1 cellular context compared by ENCODE assay signal in genomic region chr19:8501547-8501946, GRCh38.
TF ChIP-seq lines count a peak whose summit lies in the region.

No MANE protein-coding gene starts in this region.

TF ChIP-seq in GM23338, 12 proteins besides CTCF, POLR2A, EP300 and RAD21:
- TF ChIP-seq JUNB (IDR thresholded peaks at IDR 0.05; ENCODE audit: unreplicated experiment), result no peak
- no peak for TF ChIP-seq REST (IDR thresholded peaks at IDR 0.05; ENCODE audit: unreplicated experiment)
- TF ChIP-seq EZH2phosphoT487 (IDR thresholded peaks at IDR 0.05; ENCODE audit: unreplicated experiment), result no peak
- TF ChIP-seq ZNF114 (CRISPR knock-in tag; IDR thresholded peaks at IDR 0.05), result no peak
- no peak for TF ChIP-seq STAT1 (IDR thresholded peaks at IDR 0.05; ENCODE audit: unreplicated experiment)
- no peak for TF ChIP-seq ZNF331 (CRISPR knock-in tag; IDR thresholded peaks at IDR 0.05; ENCODE audit: low read depth)
- no peak for TF ChIP-seq NANOG (IDR thresholded peaks at IDR 0.05; ENCODE audit: borderline replicate concordance)
- no peak for TF ChIP-seq CREB1 (CRISPR knock-in tag; IDR thresholded peaks at IDR 0.05; ENCODE audit: low read depth)
- no peak for TF ChIP-seq EZH2 (IDR thresholded peaks at IDR 0.05; ENCODE audit: low read depth, unreplicated experiment)
- no peak for TF ChIP-seq POLR2AphosphoS5 (IDR thresholded peaks at IDR 0.05; ENCODE audit: low read depth)
- no peak for TF ChIP-seq ZNF462 (CRISPR knock-in tag; IDR thresholded peaks at IDR 0.05)
- TF ChIP-seq ETS1 (IDR thresholded peaks at IDR 0.05), result no peak
